31 cellular contexts compared by ENCODE assay signal in the genomic region with DNA sequence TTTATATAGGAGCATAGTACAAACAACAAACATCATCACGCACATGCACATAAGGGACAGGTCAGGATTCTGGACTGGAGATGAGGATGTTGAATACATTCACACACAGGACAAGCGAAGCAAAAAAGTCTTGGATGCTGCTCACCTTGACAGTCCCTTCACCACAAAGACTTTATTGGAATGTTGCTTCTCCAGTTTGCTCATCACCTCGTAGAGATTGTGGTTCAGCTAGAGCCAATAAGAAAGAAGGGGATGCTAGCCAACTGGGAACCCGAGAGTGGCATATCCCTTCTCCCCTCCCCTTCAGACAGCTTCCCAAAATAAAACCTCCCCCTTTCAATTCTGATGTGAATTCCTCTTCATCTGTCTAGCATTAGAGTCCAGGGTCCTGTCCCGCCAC. TPM values are rescaled to one million over a fixed set of nuclear protein-coding genes. Genes with fewer than 3 reads are reported as not detected.
"Had no signal": no experiment of that assay in that cellular context is flagged by ENCODE, and none has a peak within 500 bp of the region (broad histone marks: within the 10 kb centered on the region; RNA-seq: fewer than 3 reads in every experiment).

No MANE protein-coding gene starts in this region.

- H3K4me1 Mint-ChIP-seq: WTC11 had no signal

- H3K27ac Mint-ChIP-seq: activated T-helper 2 cell treated with anti-CD3 and anti-CD28 coated beads, Interferon-gamma antibody, Interleukin-2, Interleukin-4, amounts not matched to agents 10 μg/mL and 5 μg/mL and 100 μg/mL, durations not matched to agents 14 hours and 24 hours and 36 hours; T-helper 1 cell treated with Interleukin-12 subunit alpha and Interleukin-12 subunit beta and Interleukin-4 antibody, amounts not matched to agents 30 μg/mL and 1 μg/mL, for 36 hours; WTC11 had no signal

- H3K4me3 ChIP-seq: ascending aorta, body of pancreas, Peyer's patch had no signal

- H3K27me3 ChIP-seq: ascending aorta, body of pancreas, Peyer's patch had no signal

- H3K4me1 ChIP-seq: ascending aorta, body of pancreas, Peyer's patch had no signal

- H3K27ac ChIP-seq: ascending aorta, body of pancreas, Peyer's patch had no signal

- H3K9me3 ChIP-seq: ascending aorta, body of pancreas, Peyer's patch had no signal

- H3K36me3 ChIP-seq: ascending aorta had no signal

- H3K4me3 Mint-ChIP-seq: T-helper 1 cell treated with Interleukin-12 subunit alpha and Interleukin-12 subunit beta and Interleukin-4 antibody, amounts not matched to agents 30 μg/mL and 1 μg/mL, for 36 hours; WTC11 had no signal

- DNase-seq: activated CD4-positive, alpha-beta T cell treated with anti-CD3 and anti-CD28 coated beads for 48 hours; activated CD4-positive, alpha-beta T cell treated with anti-CD3 and anti-CD28 coated beads, Interleukin-2, amount 50 U/mL, for 4 hours; activated CD4-positive, CD25-positive, alpha-beta regulatory T cell treated with anti-CD3 and anti-CD28 coated beads, Interleukin-2, amount 50 U/mL, for 72 hours; activated CD8-positive, alpha-beta memory T cell treated with anti-CD3 and anti-CD28 coated beads for 24 hours; activated naive CD4-positive, alpha-beta T cell treated with anti-CD3 and anti-CD28 coated beads, Interleukin-2, amount 50 U/mL, for 16 hours; activated T-cell treated with anti-CD3 and anti-CD28 coated beads, Interleukin-2, amount 50 U/mL, for 48 hours; amniotic stem cell; body of pancreas; central memory CD4-positive, alpha-beta T cell; KBM-7; NCI-H1092; NCI-H1417; NCI-H1930; NCI-H2171; NCI-H2227 treated with DMSO at 0.1 percent for 48 hours; NCI-H526 treated with DMSO at 0.1 percent for 48 hours; NCI-H82; Peyer's patch; SHP77 treated with DMSO at 0.1 percent for 48 hours; T-helper 9 cell had no signal

- H3K36me3 Mint-ChIP-seq: WTC11 had no signal

- ATAC-seq: body of pancreas, WTC11 had no signal

- H3K9me3 Mint-ChIP-seq: activated T-helper 2 cell treated with anti-CD3 and anti-CD28 coated beads, Interferon-gamma antibody, Interleukin-2, Interleukin-4, amounts not matched to agents 10 μg/mL and 5 μg/mL and 100 μg/mL, durations not matched to agents 14 hours and 24 hours and 36 hours; T-helper 1 cell treated with Interleukin-12 subunit alpha and Interleukin-12 subunit beta and Interleukin-4 antibody, amounts not matched to agents 30 μg/mL and 1 μg/mL, for 36 hours; WTC11 had no signal

RNA-seq across cellular contexts. Expression of gene SMAGP, which starts 25.4 kb away (rescaled TPM):
- total RNA-seq: activated T-helper 2 cell treated with anti-CD3 and anti-CD28 coated beads, Interferon-gamma antibody, Interleukin-2, Interleukin-4, amounts not matched to agents 10 μg/mL and 5 μg/mL and 100 μg/mL, durations not matched to agents 14 hours and 24 hours and 36 hours had no signal

RNA-seq across cellular contexts. Expression of gene BIN2, which starts 28.3 kb away (rescaled TPM):
- total RNA-seq: bronchial epithelial cell, chondrocyte, LHCN-M2, M059J, NCI-H460, SK-MEL-5 had no signal

RNA-seq across cellular contexts. Expression of gene CELA1, which starts 50.8 kb away (rescaled TPM):
- total RNA-seq: activated T-helper 2 cell treated with anti-CD3 and anti-CD28 coated beads, Interferon-gamma antibody, Interleukin-2, Interleukin-4, amounts not matched to agents 10 μg/mL and 5 μg/mL and 100 μg/mL, durations not matched to agents 14 hours and 24 hours and 36 hours; ascending aorta; body of pancreas; bronchial epithelial cell; chondrocyte; LHCN-M2; M059J; NCI-H460; OCI-LY7; Peyer's patch; SK-MEL-5; WTC11 had no signal
